8 cellular contexts compared by ENCODE assay signal in genomic region chr22:30212363-30212995, GRCh38. TPM values are rescaled to one million over a fixed set of nuclear protein-coding genes. Genes with fewer than 3 reads are reported as not detected.
DNase-seq lines count a peak whose midpoint lies in the region; ATAC-seq, FAIRE-seq and TF ChIP-seq lines count a peak whose summit lies in the region.
"Had no signal": no experiment of that assay in that cellular context is flagged by ENCODE, and none has a peak within 500 bp of the region (broad histone marks: within the 10 kb centered on the region; RNA-seq: fewer than 3 reads in every experiment).

No MANE protein-coding gene starts in this region.

- no peak for TF ChIP-seq EP300 in H1 (IDR thresholded peaks at IDR 0.05; ENCODE audit: borderline replicate concordance in 1 of 2, low read depth in 2 of 2, low read length in 2 of 2)

- DNase-seq in GOT3 (lab: John Stamatoyannopoulos, UW) (peak; percentile 16), OCI-M1 (lab: John Stamatoyannopoulos, UW) (peak; percentile 65), H1 (ENCODE audit: low read depth in 1 of 2, low spot score in 2 of 2) (no peak), omental fat pad (ENCODE audit: low spot score) (peak; percentile 52), nephron progenitor cell (no peak), DMS79 (lab: John Stamatoyannopoulos, UW) (no peak)

- H3K18ac ChIP-seq in H1 (ENCODE audit: extremely low read depth, low read length): no peak overlapping the region

- peak overlapping the region; percentile 43 for H2AK5ac ChIP-seq in H1 (ENCODE audit: low read depth, low read length)

- no peaks in the 10 kb centered on the region for H3K36me3 Mint-ChIP-seq in nephron progenitor cell (ENCODE audit: low read depth)

- H3K56ac ChIP-seq in H1 (replicated peaks; ENCODE audit: insufficient read length, low read depth, low read length): no peak overlapping the region

- no peak overlapping the region for H2BK5ac ChIP-seq in H1 (ENCODE audit: low read depth, low read length)

- H3K4me3 ChIP-seq in H1 (ENCODE audit: extremely low read depth in 1 of 4, insufficient read depth in 2 of 4, low read depth in 3 of 4, low read length in 4 of 4): no peak overlapping the region
- H3K4me3 ChIP-seq: SK-N-MC had no signal

- no peak overlapping the region for H4K8ac ChIP-seq in H1 (ENCODE audit: extremely low read depth, insufficient read depth, low read length)

- peaks cover 35% of the 10 kb centered on the region for H3K4me1 Mint-ChIP-seq in nephron progenitor cell

- H3K4me1 ChIP-seq in H1 (replicated peaks in 1 of 4; ENCODE audit: control insufficient read depth in 3 of 4, insufficient read depth in 4 of 4, low read length in 3 of 4): peaks cover 0 to 13% (median 8%) of the 10 kb centered on the region in 4 experiments; a peak in 6 of 7 replicates

- no peak for FAIRE-seq in H1 (lab: Jason Lieb, UNC)

- TF ChIP-seq CTCF in H1 (IDR thresholded peaks at IDR 0.05; ENCODE audit: control extremely low read depth in 1 of 3, insufficient read depth in 1 of 3, low read depth in 1 of 3, low read length in 3 of 3): no peak
- no peak for TF ChIP-seq CTCF in omental fat pad (IDR thresholded peaks at IDR 0.05)
- no peak for TF ChIP-seq CTCF in nephron progenitor cell (IDR thresholded peaks at IDR 0.05)

- H3K9me3 ChIP-seq in H1 (ENCODE audit: insufficient read depth in 2 of 2, low read depth in 1 of 2, low read length in 1 of 2): no peaks in the 10 kb centered on the region

- no peak overlapping the region for H3K23ac ChIP-seq in H1 (ENCODE audit: insufficient read length)

- no peak overlapping the region for H3K27ac ChIP-seq in H1 (ENCODE audit: low read depth, low read length)
- H3K27ac ChIP-seq: SK-N-MC had no signal

- peaks cover 29% of the 10 kb centered on the region for H3K27me3 Mint-ChIP-seq in nephron progenitor cell (ENCODE audit: low read depth, poor library complexity)

- no peak overlapping the region for H4K5ac ChIP-seq in H1 (ENCODE audit: insufficient read length, low read depth, low read length)

- H2AFZ ChIP-seq in H1 (ENCODE audit: low read length): no peak overlapping the region

- 0 out of 2 replicates have a peak overlapping the region, but pooled peaks have one; percentile 3 for H2BK12ac ChIP-seq in H1 (ENCODE audit: low read depth, low read length)

- no peaks in the 10 kb centered on the region for H3K9me3 Mint-ChIP-seq in nephron progenitor cell

- H3K36me3 ChIP-seq in H1 (ENCODE audit: control insufficient read depth in 2 of 4, insufficient read depth in 4 of 4, low read length in 3 of 4): no peaks in the 10 kb centered on the region

- 91% methylated on average over 5 of the region's 5 CpGs; no CpG with 5 or more reads in 1 of the 2 experiments for WGBS in H1 (ENCODE audit: extremely low coverage in 1 of 2, insufficient coverage in 1 of 2, insufficient read length in 1 of 2, insufficient replicate concordance in 2 of 2, low coverage in 1 of 2, low lambda C conversion rate in 2 of 2, missing lambda C conversion rate in 1 of 2), 2 experiments

- no peak for TF ChIP-seq RAD21 in H1 (IDR thresholded peaks at IDR 0.05 in 1 of 2, conservative IDR thresholded peaks at IDR 0.05 in 1 of 2; ENCODE audit: low read depth in 2 of 2, low read length in 2 of 2)

- POLR2A ChIA-PET in H1 (lab: Charles Lee; ENCODE audit: partially characterized antibody): no interaction called here

- no peak overlapping the region for H3K4ac ChIP-seq in H1 (replicated peaks; ENCODE audit: insufficient read length, low read depth, low read length)

- H3K79me1 ChIP-seq in H1 (ENCODE audit: low read depth, low read length): no peaks in the 10 kb centered on the region

- no peaks in the 10 kb centered on the region; a peak in 1 of 7 replicates for H3K27me3 ChIP-seq in H1 (replicated peaks in 1 of 4; ENCODE audit: control insufficient read depth in 3 of 4, extremely low read depth in 1 of 4, insufficient read depth in 3 of 4, low read length in 3 of 4)

- H3K79me2 ChIP-seq in H1 (ENCODE audit: control insufficient read depth in 1 of 2, insufficient read depth in 2 of 2, low read length in 2 of 2): no peaks in the 10 kb centered on the region

- H4K20me1 ChIP-seq in H1 (replicated peaks in 1 of 2; ENCODE audit: control insufficient read depth in 1 of 2, insufficient read depth in 2 of 2, low read length in 2 of 2): no peaks in the 10 kb centered on the region

- no peak overlapping the region for H3K4me2 ChIP-seq in H1 (ENCODE audit: insufficient read depth in 1 of 2, low read depth in 2 of 2, low read length in 2 of 2)

- no peak overlapping the region for H3K4me3 Mint-ChIP-seq in nephron progenitor cell

- TF ChIP-seq POLR2A in H1 (IDR thresholded peaks at IDR 0.05; ENCODE audit: control extremely low read depth in 1 of 2, low read depth in 2 of 2, low read length in 2 of 2): no peak

- peak overlapping the region; percentile 73; the same call in 1 of the 2 replicates for H2BK20ac ChIP-seq in H1 (ENCODE audit: low read length)

- no peaks in the 10 kb centered on the region for H3K23me2 ChIP-seq in H1 (ENCODE audit: low read depth, low read length)

- peak; percentile 88 for ATAC-seq in omental fat pad (ENCODE audit: low FRiP score)
- no peak for ATAC-seq in GM18517 (IDR thresholded peaks at IDR 0.05; ENCODE audit: unreplicated experiment)

- H2BK120ac ChIP-seq in H1 (replicated peaks; ENCODE audit: low read depth, low read length): no peak overlapping the region

- H3K9ac ChIP-seq in H1 (replicated peaks in 1 of 4; ENCODE audit: extremely low read depth in 1 of 4, low read depth in 3 of 4, low read length in 3 of 4): no peak overlapping the region

- no peak overlapping the region for H4K91ac ChIP-seq in H1 (replicated peaks; ENCODE audit: insufficient read length, low read length)

- peak overlapping the region; percentile 74; the same call in 1 of the 2 replicates for H2BK15ac ChIP-seq in H1 (ENCODE audit: low read length)

- no peak overlapping the region for H3K27ac Mint-ChIP-seq in nephron progenitor cell

- CTCF ChIA-PET in H1 (lab: Charles Lee; ENCODE audit: partially characterized antibody): interaction anchor here (1.3 kb wide), 1 partner anchor 104 kb away, joined by 4 read pairs; no protein-coding TSS in a partner anchor

- no peak overlapping the region for H3K14ac ChIP-seq in H1 (ENCODE audit: insufficient read length)

TF ChIP-seq in H1, 55 proteins besides CTCF, POLR2A, EP300 and RAD21:
- TF ChIP-seq TAF7 (optimal IDR thresholded peaks at IDR 0.05; ENCODE audit: borderline replicate concordance, low read depth, low read length) (no peak), BACH1 (IDR thresholded peaks at IDR 0.05; ENCODE audit: low read length) (no peak), RFX5 (IDR thresholded peaks at IDR 0.05; ENCODE audit: borderline replicate concordance, low read depth, low read length) (no peak), CHD1 (IDR thresholded peaks at IDR 0.05; ENCODE audit: low read depth, low read length) (no peak), E2F6 (IDR thresholded peaks at IDR 0.05) (no peak), ZNF274 (IDR thresholded peaks at IDR 0.05; ENCODE audit: borderline replicate concordance, extremely low read depth, low read length) (no peak), CBX5 (IDR thresholded peaks at IDR 0.05; ENCODE audit: low read depth, low read length) (no peak), ASH2L (IDR thresholded peaks at IDR 0.05; ENCODE audit: low read length) (no peak), CTBP2 (IDR thresholded peaks at IDR 0.05; ENCODE audit: borderline replicate concordance, insufficient read depth, insufficient read length, low read length) (no peak), EGR1 (IDR thresholded peaks at IDR 0.05; ENCODE audit: borderline replicate concordance, low read depth, low read length) (no peak), SAP30 (IDR thresholded peaks at IDR 0.05; ENCODE audit: insufficient read depth, insufficient replicate concordance, low read length) (no peak)
- TF ChIP-seq, protein P1, sequence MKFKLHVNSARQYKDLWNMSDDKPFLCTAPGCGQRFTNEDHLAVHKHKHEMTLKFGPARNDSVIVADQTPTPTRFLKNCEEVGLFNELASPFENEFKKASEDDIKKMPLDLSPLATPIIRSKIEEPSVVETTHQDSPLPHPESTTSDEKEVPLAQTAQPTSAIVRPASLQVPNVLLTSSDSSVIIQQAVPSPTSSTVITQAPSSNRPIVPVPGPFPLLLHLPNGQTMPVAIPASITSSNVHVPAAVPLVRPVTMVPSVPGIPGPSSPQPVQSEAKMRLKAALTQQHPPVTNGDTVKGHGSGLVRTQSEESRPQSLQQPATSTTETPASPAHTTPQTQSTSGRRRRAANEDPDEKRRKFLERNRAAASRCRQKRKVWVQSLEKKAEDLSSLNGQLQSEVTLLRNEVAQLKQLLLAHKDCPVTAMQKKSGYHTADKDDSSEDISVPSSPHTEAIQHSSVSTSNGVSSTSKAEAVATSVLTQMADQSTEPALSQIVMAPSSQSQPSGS (IDR thresholded peaks at IDR 0.05; ENCODE audit: low read length): no peak
TF ChIP-seq in H1: peak in this region for 0.

RNA-seq across cellular contexts. Expression of gene LIF, which starts 34.1 kb away (rescaled TPM):
- total RNA-seq in H1 (2021; fragmentation: NEBNext Ultra II Directional; extraction: Animal tissue kit (Norgen Biotek cat#: 25700)): 3.3 and 3.5 TPM in 2 replicates
- 3.3 and 4.1 TPM in 2 replicates for polyA plus RNA-seq in H1 (2011; rRNA removed)
- polyA plus RNA-seq in H1 (2011; cell fraction: cytosol; rRNA removed): 4.0 TPM
- 16.5 TPM for polyA plus RNA-seq in H1 (2011; cell fraction: nucleus; rRNA removed)
- polyA plus RNA-seq in H1 (2012, experiment 1 of 2): 3.5 to 4.5 TPM (median 3.9 TPM) in 4 replicates
- polyA plus RNA-seq in H1 (2012, experiment 2 of 2): 2.9 TPM
- polyA plus RNA-seq in H1 (2013, experiment 1 of 2): 2.2 TPM
- polyA plus RNA-seq in H1 (2013, experiment 2 of 2): 1.8 TPM
- polyA minus RNA-seq in H1 (2011; rRNA and poly(A)+ RNA removed): 9.4 and 9.6 TPM in 2 replicates
- polyA minus RNA-seq in H1 (2011; cell fraction: cytosol; rRNA and poly(A)+ RNA removed): 6.2 TPM
- polyA minus RNA-seq in H1 (2011; cell fraction: nucleus; rRNA and poly(A)+ RNA removed): 4.6 TPM
- 10 to 100 TPM in 2 of 4 donors, 1 to 10 TPM in 2; 1.3 to 74.7 (median 24.4) TPM for total RNA-seq in omental fat pad

RNA-seq across cellular contexts. Expression of gene OSM, which starts 54.2 kb away (rescaled TPM):
- total RNA-seq in H1 (2021; fragmentation: NEBNext Ultra II Directional; extraction: Animal tissue kit (Norgen Biotek cat#: 25700)): not detected in 2 replicates
- polyA plus RNA-seq in H1 (2011; rRNA removed): not detected in 2 replicates
- not detected for polyA plus RNA-seq in H1 (2011; cell fraction: cytosol; rRNA removed)
- not detected for polyA plus RNA-seq in H1 (2011; cell fraction: nucleus; rRNA removed)
- polyA plus RNA-seq in H1 (2012, experiment 1 of 2): not detected in 4 replicates
- polyA plus RNA-seq in H1 (2012, experiment 2 of 2): not detected
- polyA plus RNA-seq in H1 (2013, experiment 1 of 2): not detected
- not detected for polyA plus RNA-seq in H1 (2013, experiment 2 of 2)
- not detected in 2 replicates for polyA minus RNA-seq in H1 (2011; rRNA and poly(A)+ RNA removed)
- polyA minus RNA-seq in H1 (2011; cell fraction: cytosol; rRNA and poly(A)+ RNA removed): not detected
- polyA minus RNA-seq in H1 (2011; cell fraction: nucleus; rRNA and poly(A)+ RNA removed): not detected
- 10 to 100 TPM in 1 of 4 donors, 1 to 10 TPM in 3; 7.1 to 17.8 (median 8.6) TPM for total RNA-seq in omental fat pad

Comparison
In these comparisons a context has a peak if more than half of its experiments do, and no peak if none do; other contexts are left out.
1. DNase-seq: peak in GOT3 (single experiment), OCI-M1 (single experiment) and omental fat pad (single experiment); none in H1 (0 of 2), nephron progenitor cell (single experiment) and DMS79 (single experiment).